Comparison of ENCODE assay signal across 1 cellular context in the genomic region with DNA sequence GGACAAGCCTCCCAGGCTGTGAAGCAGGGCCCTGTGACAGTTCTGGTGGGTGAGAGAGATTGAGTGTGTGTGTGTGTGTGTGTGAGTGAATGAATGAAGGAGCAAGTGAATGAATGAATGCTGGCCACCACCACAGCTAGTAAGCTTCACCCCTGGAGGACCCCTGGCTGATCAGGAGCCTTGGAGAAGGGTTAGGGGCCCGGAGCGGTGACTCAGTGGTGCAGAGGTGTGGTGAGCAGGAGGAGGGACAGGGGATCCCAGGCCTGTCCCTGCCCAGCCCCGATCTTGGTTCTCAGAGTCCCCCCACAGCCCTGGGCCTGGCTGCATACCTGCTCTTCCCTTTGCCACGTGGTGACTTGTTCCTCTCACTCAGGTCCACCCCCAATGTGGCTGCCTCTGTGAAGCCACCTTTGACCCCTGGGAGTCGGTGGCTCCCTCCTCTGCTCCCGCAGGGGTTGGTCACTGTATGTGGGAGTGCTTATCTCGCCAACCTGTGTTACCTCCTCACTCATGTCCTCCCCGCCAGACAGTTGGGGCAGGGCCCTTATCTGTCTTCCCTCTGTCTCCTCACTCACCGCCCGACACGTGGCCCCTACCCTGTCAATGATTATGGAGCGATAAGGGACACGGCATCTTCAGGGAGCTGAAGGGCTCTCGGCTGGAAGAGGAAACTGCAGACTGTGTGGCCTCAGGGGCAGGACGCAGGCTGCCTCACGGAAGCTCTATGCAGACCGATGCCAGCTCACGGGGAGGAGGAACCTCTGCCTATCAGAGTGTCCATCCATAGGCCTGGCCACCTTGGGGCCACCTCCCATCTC.
TF ChIP-seq lines count a peak whose summit lies in the region.

No MANE protein-coding gene starts in this region.

TF ChIP-seq in K562, 482 proteins besides CTCF, POLR2A, EP300 and RAD21 (continued from another document and continues in another):
- TF ChIP-seq EWSR1 (IDR thresholded peaks at IDR 0.05; ENCODE audit: borderline replicate concordance, low read depth, partially characterized antibody) (no peak), ERF (CRISPR knock-in tag; IDR thresholded peaks at IDR 0.05) (0 out of 2 replicates have a peak, but pooled peaks have one; percentile 54), SMARCC2 (IDR thresholded peaks at IDR 0.05; ENCODE audit: low read depth) (peak; percentile 99), FUS (optimal IDR thresholded peaks at IDR 0.05; ENCODE audit: low read depth, low read length) (no peak), PRMT5 (CRISPR knock-in tag; IDR thresholded peaks at IDR 0.05) (no peak), TARDBP (IDR thresholded peaks at IDR 0.05) (peak; percentile 97), NR2C2 (CRISPR knock-in tag; IDR thresholded peaks at IDR 0.05) (peak; percentile 97), NR2C2 (tag; IDR thresholded peaks at IDR 0.05) (peak; percentile 98), SETDB1 (IDR thresholded peaks at IDR 0.05; ENCODE audit: low read length) (peak; percentile 98), KLF6 (CRISPR knock-in tag; IDR thresholded peaks at IDR 0.05; ENCODE audit: borderline replicate concordance) (peak; percentile 67; the same call in 1 of the 2 replicates), CC2D1A (IDR thresholded peaks at IDR 0.05) (peak; percentile 99), RBM14 (IDR thresholded peaks at IDR 0.05; ENCODE audit: borderline replicate concordance, insufficient read depth, low read depth, low read length) (no peak), TRIM28 (IDR thresholded peaks at IDR 0.05) (peak; percentile 90), RFX1 (IDR thresholded peaks at IDR 0.05) (no peak), FOXP1 (CRISPR knock-in tag; IDR thresholded peaks at IDR 0.05) (peak; percentile 97; the same call in 1 of the 2 replicates), GATA2 (CRISPR knock-in tag; IDR thresholded peaks at IDR 0.05) (peak; percentile 100), GATAD2A (IDR thresholded peaks at IDR 0.05) (peak; percentile 98), TCF3 (CRISPR knock-in tag; IDR thresholded peaks at IDR 0.05) (peak; percentile 100), TOE1 (IDR thresholded peaks at IDR 0.05; ENCODE audit: borderline replicate concordance) (peak; percentile 93), TOE1 (CRISPR knock-in tag; IDR thresholded peaks at IDR 0.05; ENCODE audit: borderline replicate concordance, low read depth) (peak; percentile 94), HLTF (IDR thresholded peaks at IDR 0.05) (peak; percentile 99), ZNF212 (CRISPR knock-in tag; IDR thresholded peaks at IDR 0.05) (no peak), ATF1 (CRISPR knock-in tag; IDR thresholded peaks at IDR 0.05) (no peak), ATF1 (tag; IDR thresholded peaks at IDR 0.05) (peak; percentile 96), ZC3H11A (IDR thresholded peaks at IDR 0.05; ENCODE audit: low read depth, low read length) (no peak), CBX8 (IDR thresholded peaks at IDR 0.05; ENCODE audit: borderline replicate concordance, extremely low read depth, low read depth, low read length, poor library complexity, severe bottlenecking) (no peak), RBM15 (IDR thresholded peaks at IDR 0.05; ENCODE audit: insufficient read depth, low read length) (no peak), SMAD2 (IDR thresholded peaks at IDR 0.05; ENCODE audit: low read depth, low read length) (no peak), STAT5B (CRISPR knock-in tag; IDR thresholded peaks at IDR 0.05) (no peak), NONO (IDR thresholded peaks at IDR 0.05; ENCODE audit: low read depth in 2 of 2, low read length in 1 of 2) (peak in 1 of 2 experiments; percentile 97; a peak in 2 of 4 replicates), ZNF324 (CRISPR knock-in tag; IDR thresholded peaks at IDR 0.05) (no peak), ZNF143 (CRISPR knock-in tag; IDR thresholded peaks at IDR 0.05) (no peak; the same call in 1 of the 2 replicates), WHSC1 (IDR thresholded peaks at IDR 0.05; ENCODE audit: low read length) (no peak), KDM1A (IDR thresholded peaks at IDR 0.05) (peak; percentile 100), CBX2 (IDR thresholded peaks at IDR 0.05; ENCODE audit: insufficient read depth, low read length, poor library complexity, severe bottlenecking) (no peak), ZNF431 (CRISPR knock-in tag; IDR thresholded peaks at IDR 0.05) (peak; percentile 73), NFRKB (IDR thresholded peaks at IDR 0.05; ENCODE audit: low read depth) (peak; percentile 75)
- TF ChIP-seq, protein P1, sequence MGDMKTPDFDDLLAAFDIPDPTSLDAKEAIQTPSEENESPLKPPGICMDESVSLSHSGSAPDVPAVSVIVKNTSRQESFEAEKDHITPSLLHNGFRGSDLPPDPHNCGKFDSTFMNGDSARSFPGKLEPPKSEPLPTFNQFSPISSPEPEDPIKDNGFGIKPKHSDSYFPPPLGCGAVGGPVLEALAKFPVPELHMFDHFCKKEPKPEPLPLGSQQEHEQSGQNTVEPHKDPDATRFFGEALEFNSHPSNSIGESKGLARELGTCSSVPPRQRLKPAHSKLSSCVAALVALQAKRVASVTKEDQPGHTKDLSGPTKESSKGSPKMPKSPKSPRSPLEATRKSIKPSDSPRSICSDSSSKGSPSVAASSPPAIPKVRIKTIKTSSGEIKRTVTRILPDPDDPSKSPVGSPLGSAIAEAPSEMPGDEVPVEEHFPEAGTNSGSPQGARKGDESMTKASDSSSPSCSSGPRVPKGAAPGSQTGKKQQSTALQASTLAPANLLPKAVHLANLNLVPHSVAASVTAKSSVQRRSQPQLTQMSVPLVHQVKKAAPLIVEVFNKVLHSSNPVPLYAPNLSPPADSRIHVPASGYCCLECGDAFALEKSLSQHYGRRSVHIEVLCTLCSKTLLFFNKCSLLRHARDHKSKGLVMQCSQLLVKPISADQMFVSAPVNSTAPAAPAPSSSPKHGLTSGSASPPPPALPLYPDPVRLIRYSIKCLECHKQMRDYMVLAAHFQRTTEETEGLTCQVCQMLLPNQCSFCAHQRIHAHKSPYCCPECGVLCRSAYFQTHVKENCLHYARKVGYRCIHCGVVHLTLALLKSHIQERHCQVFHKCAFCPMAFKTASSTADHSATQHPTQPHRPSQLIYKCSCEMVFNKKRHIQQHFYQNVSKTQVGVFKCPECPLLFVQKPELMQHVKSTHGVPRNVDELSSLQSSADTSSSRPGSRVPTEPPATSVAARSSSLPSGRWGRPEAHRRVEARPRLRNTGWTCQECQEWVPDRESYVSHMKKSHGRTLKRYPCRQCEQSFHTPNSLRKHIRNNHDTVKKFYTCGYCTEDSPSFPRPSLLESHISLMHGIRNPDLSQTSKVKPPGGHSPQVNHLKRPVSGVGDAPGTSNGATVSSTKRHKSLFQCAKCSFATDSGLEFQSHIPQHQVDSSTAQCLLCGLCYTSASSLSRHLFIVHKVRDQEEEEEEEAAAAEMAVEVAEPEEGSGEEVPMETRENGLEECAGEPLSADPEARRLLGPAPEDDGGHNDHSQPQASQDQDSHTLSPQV (IDR thresholded peaks at IDR 0.05) = peak; percentile 98
- TF ChIP-seq, protein P2, sequence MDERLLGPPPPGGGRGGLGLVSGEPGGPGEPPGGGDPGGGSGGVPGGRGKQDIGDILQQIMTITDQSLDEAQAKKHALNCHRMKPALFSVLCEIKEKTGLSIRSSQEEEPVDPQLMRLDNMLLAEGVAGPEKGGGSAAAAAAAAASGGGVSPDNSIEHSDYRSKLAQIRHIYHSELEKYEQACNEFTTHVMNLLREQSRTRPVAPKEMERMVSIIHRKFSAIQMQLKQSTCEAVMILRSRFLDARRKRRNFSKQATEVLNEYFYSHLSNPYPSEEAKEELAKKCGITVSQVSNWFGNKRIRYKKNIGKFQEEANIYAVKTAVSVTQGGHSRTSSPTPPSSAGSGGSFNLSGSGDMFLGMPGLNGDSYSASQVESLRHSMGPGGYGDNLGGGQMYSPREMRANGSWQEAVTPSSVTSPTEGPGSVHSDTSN (CRISPR knock-in tag; IDR thresholded peaks at IDR 0.05; ENCODE audit: low read depth) = peak; percentile 72
- TF ChIP-seq, protein P2 (tag; conservative IDR thresholded peaks at IDR 0.05; ENCODE audit: low read depth) = peak; percentile 97
- TF ChIP-seq, protein P3, sequence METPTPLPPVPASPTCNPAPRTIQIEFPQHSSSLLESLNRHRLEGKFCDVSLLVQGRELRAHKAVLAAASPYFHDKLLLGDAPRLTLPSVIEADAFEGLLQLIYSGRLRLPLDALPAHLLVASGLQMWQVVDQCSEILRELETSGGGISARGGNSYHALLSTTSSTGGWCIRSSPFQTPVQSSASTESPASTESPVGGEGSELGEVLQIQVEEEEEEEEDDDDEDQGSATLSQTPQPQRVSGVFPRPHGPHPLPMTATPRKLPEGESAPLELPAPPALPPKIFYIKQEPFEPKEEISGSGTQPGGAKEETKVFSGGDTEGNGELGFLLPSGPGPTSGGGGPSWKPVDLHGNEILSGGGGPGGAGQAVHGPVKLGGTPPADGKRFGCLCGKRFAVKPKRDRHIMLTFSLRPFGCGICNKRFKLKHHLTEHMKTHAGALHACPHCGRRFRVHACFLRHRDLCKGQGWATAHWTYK (CRISPR knock-in tag; IDR thresholded peaks at IDR 0.05) = peak; percentile 96
- TF ChIP-seq, protein P4, sequence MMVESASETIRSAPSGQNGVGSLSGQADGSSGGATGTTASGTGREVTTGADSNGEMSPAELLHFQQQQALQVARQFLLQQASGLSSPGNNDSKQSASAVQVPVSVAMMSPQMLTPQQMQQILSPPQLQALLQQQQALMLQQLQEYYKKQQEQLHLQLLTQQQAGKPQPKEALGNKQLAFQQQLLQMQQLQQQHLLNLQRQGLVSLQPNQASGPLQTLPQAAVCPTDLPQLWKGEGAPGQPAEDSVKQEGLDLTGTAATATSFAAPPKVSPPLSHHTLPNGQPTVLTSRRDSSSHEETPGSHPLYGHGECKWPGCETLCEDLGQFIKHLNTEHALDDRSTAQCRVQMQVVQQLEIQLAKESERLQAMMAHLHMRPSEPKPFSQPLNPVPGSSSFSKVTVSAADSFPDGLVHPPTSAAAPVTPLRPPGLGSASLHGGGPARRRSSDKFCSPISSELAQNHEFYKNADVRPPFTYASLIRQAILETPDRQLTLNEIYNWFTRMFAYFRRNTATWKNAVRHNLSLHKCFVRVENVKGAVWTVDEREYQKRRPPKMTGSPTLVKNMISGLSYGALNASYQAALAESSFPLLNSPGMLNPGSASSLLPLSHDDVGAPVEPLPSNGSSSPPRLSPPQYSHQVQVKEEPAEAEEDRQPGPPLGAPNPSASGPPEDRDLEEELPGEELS (CRISPR knock-in tag; IDR thresholded peaks at IDR 0.05; ENCODE audit: borderline replicate concordance) = 0 out of 2 replicates have a peak, but pooled peaks have one; percentile 88
- TF ChIP-seq, protein P5, sequence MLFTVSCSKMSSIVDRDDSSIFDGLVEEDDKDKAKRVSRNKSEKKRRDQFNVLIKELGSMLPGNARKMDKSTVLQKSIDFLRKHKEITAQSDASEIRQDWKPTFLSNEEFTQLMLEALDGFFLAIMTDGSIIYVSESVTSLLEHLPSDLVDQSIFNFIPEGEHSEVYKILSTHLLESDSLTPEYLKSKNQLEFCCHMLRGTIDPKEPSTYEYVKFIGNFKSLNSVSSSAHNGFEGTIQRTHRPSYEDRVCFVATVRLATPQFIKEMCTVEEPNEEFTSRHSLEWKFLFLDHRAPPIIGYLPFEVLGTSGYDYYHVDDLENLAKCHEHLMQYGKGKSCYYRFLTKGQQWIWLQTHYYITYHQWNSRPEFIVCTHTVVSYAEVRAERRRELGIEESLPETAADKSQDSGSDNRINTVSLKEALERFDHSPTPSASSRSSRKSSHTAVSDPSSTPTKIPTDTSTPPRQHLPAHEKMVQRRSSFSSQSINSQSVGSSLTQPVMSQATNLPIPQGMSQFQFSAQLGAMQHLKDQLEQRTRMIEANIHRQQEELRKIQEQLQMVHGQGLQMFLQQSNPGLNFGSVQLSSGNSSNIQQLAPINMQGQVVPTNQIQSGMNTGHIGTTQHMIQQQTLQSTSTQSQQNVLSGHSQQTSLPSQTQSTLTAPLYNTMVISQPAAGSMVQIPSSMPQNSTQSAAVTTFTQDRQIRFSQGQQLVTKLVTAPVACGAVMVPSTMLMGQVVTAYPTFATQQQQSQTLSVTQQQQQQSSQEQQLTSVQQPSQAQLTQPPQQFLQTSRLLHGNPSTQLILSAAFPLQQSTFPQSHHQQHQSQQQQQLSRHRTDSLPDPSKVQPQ (CRISPR knock-in tag; IDR thresholded peaks at IDR 0.05; ENCODE audit: borderline replicate concordance) = peak; percentile 94
- TF ChIP-seq, protein P6, sequence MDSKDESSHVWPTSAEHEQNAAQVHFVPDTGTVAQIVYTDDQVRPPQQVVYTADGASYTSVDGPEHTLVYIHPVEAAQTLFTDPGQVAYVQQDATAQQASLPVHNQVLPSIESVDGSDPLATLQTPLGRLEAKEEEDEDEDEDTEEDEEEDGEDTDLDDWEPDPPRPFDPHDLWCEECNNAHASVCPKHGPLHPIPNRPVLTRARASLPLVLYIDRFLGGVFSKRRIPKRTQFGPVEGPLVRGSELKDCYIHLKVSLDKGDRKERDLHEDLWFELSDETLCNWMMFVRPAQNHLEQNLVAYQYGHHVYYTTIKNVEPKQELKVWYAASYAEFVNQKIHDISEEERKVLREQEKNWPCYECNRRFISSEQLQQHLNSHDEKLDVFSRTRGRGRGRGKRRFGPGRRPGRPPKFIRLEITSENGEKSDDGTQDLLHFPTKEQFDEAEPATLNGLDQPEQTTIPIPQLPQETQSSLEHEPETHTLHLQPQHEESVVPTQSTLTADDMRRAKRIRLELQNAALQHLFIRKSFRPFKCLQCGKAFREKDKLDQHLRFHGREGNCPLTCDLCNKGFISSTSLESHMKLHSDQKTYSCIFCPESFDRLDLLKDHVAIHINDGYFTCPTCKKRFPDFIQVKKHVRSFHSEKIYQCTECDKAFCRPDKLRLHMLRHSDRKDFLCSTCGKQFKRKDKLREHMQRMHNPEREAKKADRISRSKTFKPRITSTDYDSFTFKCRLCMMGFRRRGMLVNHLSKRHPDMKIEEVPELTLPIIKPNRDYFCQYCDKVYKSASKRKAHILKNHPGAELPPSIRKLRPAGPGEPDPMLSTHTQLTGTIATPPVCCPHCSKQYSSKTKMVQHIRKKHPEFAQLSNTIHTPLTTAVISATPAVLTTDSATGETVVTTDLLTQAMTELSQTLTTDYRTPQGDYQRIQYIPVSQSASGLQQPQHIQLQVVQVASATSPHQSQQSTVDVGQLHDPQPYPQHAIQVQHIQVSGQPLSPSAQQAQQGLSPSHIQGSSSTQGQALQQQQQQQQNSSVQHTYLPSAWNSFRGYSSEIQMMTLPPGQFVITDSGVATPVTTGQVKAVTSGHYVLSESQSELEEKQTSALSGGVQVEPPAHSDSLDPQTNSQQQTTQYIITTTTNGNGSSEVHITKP (IDR thresholded peaks at IDR 0.05; ENCODE audit: partially characterized antibody) = peak; percentile 64
- TF ChIP-seq, protein P7, sequence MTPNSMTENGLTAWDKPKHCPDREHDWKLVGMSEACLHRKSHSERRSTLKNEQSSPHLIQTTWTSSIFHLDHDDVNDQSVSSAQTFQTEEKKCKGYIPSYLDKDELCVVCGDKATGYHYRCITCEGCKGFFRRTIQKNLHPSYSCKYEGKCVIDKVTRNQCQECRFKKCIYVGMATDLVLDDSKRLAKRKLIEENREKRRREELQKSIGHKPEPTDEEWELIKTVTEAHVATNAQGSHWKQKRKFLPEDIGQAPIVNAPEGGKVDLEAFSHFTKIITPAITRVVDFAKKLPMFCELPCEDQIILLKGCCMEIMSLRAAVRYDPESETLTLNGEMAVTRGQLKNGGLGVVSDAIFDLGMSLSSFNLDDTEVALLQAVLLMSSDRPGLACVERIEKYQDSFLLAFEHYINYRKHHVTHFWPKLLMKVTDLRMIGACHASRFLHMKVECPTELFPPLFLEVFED (CRISPR knock-in tag; conservative IDR thresholded peaks at IDR 0.05) = peak; percentile 92
